ENCODE assay signal across 8 cellular contexts in genomic region chr9:36862206-36863145, GRCh38.
DNase-seq lines count a peak whose midpoint lies in the region; ATAC-seq and TF ChIP-seq lines count a peak whose summit lies in the region.

No MANE protein-coding gene starts in this region.

- no peaks in the 10 kb centered on the region for H3K27me3 ChIP-seq in Loucy (ENCODE audit: insufficient read depth, low read length, poor library complexity, severe bottlenecking)
- peaks cover 3 to 49% of the 10 kb centered on the region in 2 donors for H3K27me3 ChIP-seq in left lung
- H3K27me3 ChIP-seq in CD4-positive, alpha-beta T cell (ENCODE audit: control insufficient read depth, insufficient read depth, low read length): peaks cover under 1% of the 10 kb centered on the region
- peaks cover 0 to 14% (median 0%) of the 10 kb centered on the region in 3 experiments for H3K27me3 ChIP-seq in neuronal stem cell (ENCODE audit: control insufficient read depth in 3 of 3, insufficient read depth in 3 of 3, low read depth in 1 of 3, low read length in 3 of 3)

- no peak overlapping the region for H2BK12ac ChIP-seq in neuronal stem cell (ENCODE audit: low read length)

- H2AFZ ChIP-seq in Loucy (ENCODE audit: low read length) (no peak overlapping the region), neuronal stem cell (ENCODE audit: low read length) (no peak overlapping the region)

- no peak overlapping the region for H3K9ac ChIP-seq in Loucy (ENCODE audit: low read depth, low read length, poor library complexity, severe bottlenecking)
- H3K9ac ChIP-seq in neuronal stem cell (ENCODE audit: low read depth, low read length, poor library complexity): no peak overlapping the region

- H3K4ac ChIP-seq in neuronal stem cell (ENCODE audit: low read length): no peak overlapping the region

- ATAC-seq in left lung (peak; percentile 60), HG03457 (IDR thresholded peaks at IDR 0.05; ENCODE audit: unreplicated experiment) (no peak)
- no peak for ATAC-seq in CD4-positive, alpha-beta T cell (ENCODE audit: poor library complexity)

- H3K23ac ChIP-seq in neuronal stem cell (ENCODE audit: low read depth, low read length, poor library complexity): no peak overlapping the region

- H3K36me3 Mint-ChIP-seq in CD4-positive, alpha-beta T cell (ENCODE audit: low read depth): no peaks in the 10 kb centered on the region

- no peak overlapping the region for H4K8ac ChIP-seq in neuronal stem cell (ENCODE audit: low read depth, low read length)

- H3K18ac ChIP-seq in neuronal stem cell (ENCODE audit: low read length): no peak overlapping the region

- no peak overlapping the region for H2AK5ac ChIP-seq in neuronal stem cell (ENCODE audit: low read depth, low read length)

- peaks cover 20% of the 10 kb centered on the region for H3K27me3 Mint-ChIP-seq in CD4-positive, alpha-beta T cell

- H3K9me2 ChIP-seq in Loucy (replicated peaks; ENCODE audit: low read depth, low read length): no peaks in the 10 kb centered on the region

- H3K9me3 Mint-ChIP-seq in CD4-positive, alpha-beta T cell: no peaks in the 10 kb centered on the region

- H4K20me1 ChIP-seq in Loucy (ENCODE audit: insufficient read depth, low read length, poor library complexity, severe bottlenecking): no peaks in the 10 kb centered on the region

- no peak overlapping the region for H4K91ac ChIP-seq in neuronal stem cell (ENCODE audit: low read depth, low read length, poor library complexity)

- CTCF ChIA-PET in CD4-positive, alpha-beta T cell (lab: Charles Lee): interaction anchor here (1.3 kb wide), 1 partner anchor 10 kb away, joined by 4 read pairs; no protein-coding TSS in a partner anchor

- TF ChIP-seq CTCF in Loucy (conservative IDR thresholded peaks at IDR 0.05; ENCODE audit: low read length) (peak; percentile 68), left lung (IDR thresholded peaks at IDR 0.05) (peak; percentile 44 to 47)
- no peak for TF ChIP-seq CTCF in CD4-positive, alpha-beta T cell (IDR thresholded peaks at IDR 0.05)

- H2BK5ac ChIP-seq in neuronal stem cell (ENCODE audit: low read length): no peak overlapping the region

- H3K14ac ChIP-seq in neuronal stem cell (ENCODE audit: low read length): no peak overlapping the region

- in situ Hi-C loops in T47D (cut with HindIII; ENCODE audit: low pct_unique_long_range_greater_than_20kb, low sequenced_read_pairs): no loop called here

- no peaks in the 10 kb centered on the region for H3K79me1 ChIP-seq in neuronal stem cell (ENCODE audit: low read depth, low read length)

- H3K4me3 Mint-ChIP-seq in CD4-positive, alpha-beta T cell: no peak overlapping the region

- H3K4me1 ChIP-seq in Loucy (ENCODE audit: insufficient read depth, low read length, poor library complexity, severe bottlenecking) (no peaks in the 10 kb centered on the region), left lung (no peaks in the 10 kb centered on the region), neuronal stem cell (ENCODE audit: control insufficient read depth in 2 of 2, insufficient read depth in 1 of 2, low read depth in 1 of 2, low read length in 2 of 2) (peaks cover 5 to 8% of the 10 kb centered on the region in 2 donors)

- H2BK15ac ChIP-seq in neuronal stem cell (ENCODE audit: low read length): no peak overlapping the region

- intact Hi-C loops in left lung (cut with DNase I): loop anchor here in 1 of 2 donors (10.0 kb wide), 1 partner anchor 132 kb away; no protein-coding TSS in a partner anchor
- intact Hi-C loops in CD4-positive, alpha-beta T cell (cut with DNase I, micrococcal nuclease): loop anchor here in 1 of 2 experiments (10.0 kb wide), 1 partner anchor 458 kb away; the partner anchor contains the start of gene RNF38

- POLR2A ChIA-PET in CD4-positive, alpha-beta T cell (lab: Charles Lee): no interaction called here

- H3K27ac ChIP-seq in left lung: no peak overlapping the region
- no peak overlapping the region for H3K27ac ChIP-seq in CD4-positive, alpha-beta T cell (ENCODE audit: low read depth, low read length)
- no peak overlapping the region for H3K27ac ChIP-seq in neuronal stem cell (replicated peaks; ENCODE audit: low read length)

- WGBS in neuronal stem cell (ENCODE audit: extremely low coverage in 2 of 2, insufficient read length in 2 of 2, insufficient replicate concordance in 1 of 2), 2 donors: no CpG with 5 or more reads among the region's 21 CpGs

- H2BK120ac ChIP-seq in neuronal stem cell (ENCODE audit: low read depth, low read length): no peak overlapping the region

- H3K4me2 ChIP-seq in Loucy (ENCODE audit: low read depth, low read length, poor library complexity, severe bottlenecking) (no peak overlapping the region), neuronal stem cell (ENCODE audit: insufficient read depth, low read length, poor library complexity, severe bottlenecking) (no peak overlapping the region)

- H3K4me1 Mint-ChIP-seq in CD4-positive, alpha-beta T cell (ENCODE audit: low read depth): no peaks in the 10 kb centered on the region

- H3K4me3 ChIP-seq in Loucy (ENCODE audit: low read length, poor library complexity, severe bottlenecking) (no peak overlapping the region), left lung (no peak overlapping the region), neuronal stem cell (ENCODE audit: low read length in 2 of 2) (no peak overlapping the region)

- no peaks in the 10 kb centered on the region for H3K79me2 ChIP-seq in Loucy (ENCODE audit: insufficient read depth, low read length)

- H3F3A ChIP-seq in Loucy (ENCODE audit: low read depth): no peaks in the 10 kb centered on the region

- H3K9me3 ChIP-seq in Loucy (ENCODE audit: insufficient read depth, low read depth, low read length) (no peaks in the 10 kb centered on the region), left lung (no peaks in the 10 kb centered on the region), neuronal stem cell (replicated peaks in 1 of 2; ENCODE audit: control insufficient read depth in 2 of 2, insufficient read depth in 1 of 2, low read depth in 1 of 2, low read length in 2 of 2) (no peaks in the 10 kb centered on the region)
- no peaks in the 10 kb centered on the region for H3K9me3 ChIP-seq in CD4-positive, alpha-beta T cell (ENCODE audit: control insufficient read depth, low read length)

- DNase-seq in ELF-1 (ENCODE audit: low read depth, low spot score): peak; percentile 69
- peak; percentile 39 to 51 for DNase-seq in T47D (ENCODE audit: low read depth in 1 of 2, low spot score in 1 of 2)
- peak in 1 of 2 donors; percentile 61 for DNase-seq in left lung
- DNase-seq in epidermal melanocyte (ENCODE audit: insufficient read length, low spot score): no peak
- no peak for DNase-seq in CD4-positive, alpha-beta T cell
- no peak for DNase-seq in neuronal stem cell (ENCODE audit: low spot score)

- H3K27ac Mint-ChIP-seq in CD4-positive, alpha-beta T cell: no peak overlapping the region

- no peaks in the 10 kb centered on the region for H3K36me3 ChIP-seq in Loucy (ENCODE audit: insufficient read depth, low read length)
- H3K36me3 ChIP-seq in left lung: no peaks in the 10 kb centered on the region
- peaks cover 0 to 3% of the 10 kb centered on the region in 2 donors for H3K36me3 ChIP-seq in neuronal stem cell (replicated peaks in 1 of 2; ENCODE audit: control insufficient read depth in 2 of 2, insufficient read depth in 2 of 2, low read length in 2 of 2)

Comparison
In these comparisons a context has a peak if more than half of its experiments do, and no peak if none do; other contexts are left out.
1. DNase-seq: peak in ELF-1 (single experiment) and T47D (2 of 2); none in epidermal melanocyte (single experiment), CD4-positive, alpha-beta T cell (0 of 10) and neuronal stem cell (single experiment).